31 cellular contexts compared by ENCODE assay signal in genomic region chr6:130057495-130057894, GRCh38.
"Had no signal": no experiment of that assay in that cellular context is flagged by ENCODE, and none has a peak within 500 bp of the region (broad histone marks: within the 10 kb centered on the region; RNA-seq: fewer than 3 reads in every experiment).

No MANE protein-coding gene starts in this region.

- H3K9me3 ChIP-seq: adrenal gland, ascending aorta, heart left ventricle, pancreas, prostate gland, sigmoid colon, testis, transverse colon had no signal

- H3K4me1 Mint-ChIP-seq: activated B cell treated with CpG ODN at 0.5 μM for 24 hours, immature natural killer cell had no signal

- FAIRE-seq: kidney, pancreas, small intestine had no signal

- H3K4me1 ChIP-seq: adrenal gland, ascending aorta, foreskin keratinocyte, heart left ventricle, pancreas, prostate gland, sigmoid colon, transverse colon had no signal

- H3K27ac ChIP-seq: adrenal gland, ascending aorta, cardiac muscle cell, foreskin keratinocyte, heart left ventricle, pancreas, prostate gland, sigmoid colon, SK-N-MC, testis, transverse colon had no signal

- H3K27ac Mint-ChIP-seq: activated B cell treated with CpG ODN at 0.5 μM for 24 hours, brain had no signal

- H3K27me3 Mint-ChIP-seq: activated B cell treated with CpG ODN at 0.5 μM for 24 hours; effector memory CD8-positive, alpha-beta T cell had no signal

- H3K9me3 Mint-ChIP-seq: activated B cell treated with CpG ODN at 0.5 μM for 24 hours; activated naive CD4-positive, alpha-beta T cell treated with anti-CD3 and anti-CD28 coated beads, Interleukin-2, amount 50 U/mL, for 72 hours; brain; effector memory CD8-positive, alpha-beta T cell; immature natural killer cell had no signal

- H3K4me3 ChIP-seq: adrenal gland, ascending aorta, cardiac muscle cell, heart left ventricle, pancreas, prostate gland, sigmoid colon, SK-N-MC, testis, transverse colon had no signal

- H3K36me3 ChIP-seq: cardiac muscle cell, prostate gland had no signal

- ATAC-seq: activated naive CD4-positive, alpha-beta T cell treated with anti-CD3 and anti-CD28 coated beads, Interleukin-2, amount 50 U/mL, for 72 hours; effector memory CD8-positive, alpha-beta T cell; esophagus mucosa; foreskin keratinocyte; heart left ventricle; left colon; pancreas had no signal

- H3K27me3 ChIP-seq: adrenal gland, ascending aorta, cardiac muscle cell, foreskin keratinocyte, heart left ventricle, pancreas, sigmoid colon, testis, transverse colon had no signal

- DNase-seq: activated B cell treated with CpG ODN at 0.5 μM for 24 hours; activated CD8-positive, alpha-beta memory T cell treated with anti-CD3 and anti-CD28 coated beads, Interleukin-2, amount 50 U/mL, for 4 hours; activated gamma-delta T cell treated with Interleukin-2 at 50 U/mL for 16 hours; activated T-cell treated with anti-CD3 and anti-CD28 coated beads, Interleukin-2, amount 50 U/mL, for 1 hour; adrenal gland; cortex of kidney; effector memory CD8-positive, alpha-beta T cell; foreskin keratinocyte; heart left ventricle; hypothalamus; immature natural killer cell; kidney; left colon; mammary epithelial cell; nucleus accumbens; pancreas; retina; sigmoid colon; small intestine; stimulated activated CD4-positive, alpha-beta T cell treated with anti-CD3 and anti-CD28 coated beads, Interleukin-4, amount 100 ng/mL, for 4 hours; stimulated activated CD8-positive, alpha-beta memory T cell treated with anti-CD3 and anti-CD28 coated beads, Interleukin-4, amount 100 ng/mL, for 48 hours; stimulated activated naive CD4-positive, alpha-beta T cell treated with Interleukin-2 at 50 U/mL for 16 hours; testis; transverse colon had no signal

- H3K4me3 Mint-ChIP-seq: activated B cell treated with CpG ODN at 0.5 μM for 24 hours; brain; effector memory CD8-positive, alpha-beta T cell; immature natural killer cell had no signal
